In the genomic region with DNA sequence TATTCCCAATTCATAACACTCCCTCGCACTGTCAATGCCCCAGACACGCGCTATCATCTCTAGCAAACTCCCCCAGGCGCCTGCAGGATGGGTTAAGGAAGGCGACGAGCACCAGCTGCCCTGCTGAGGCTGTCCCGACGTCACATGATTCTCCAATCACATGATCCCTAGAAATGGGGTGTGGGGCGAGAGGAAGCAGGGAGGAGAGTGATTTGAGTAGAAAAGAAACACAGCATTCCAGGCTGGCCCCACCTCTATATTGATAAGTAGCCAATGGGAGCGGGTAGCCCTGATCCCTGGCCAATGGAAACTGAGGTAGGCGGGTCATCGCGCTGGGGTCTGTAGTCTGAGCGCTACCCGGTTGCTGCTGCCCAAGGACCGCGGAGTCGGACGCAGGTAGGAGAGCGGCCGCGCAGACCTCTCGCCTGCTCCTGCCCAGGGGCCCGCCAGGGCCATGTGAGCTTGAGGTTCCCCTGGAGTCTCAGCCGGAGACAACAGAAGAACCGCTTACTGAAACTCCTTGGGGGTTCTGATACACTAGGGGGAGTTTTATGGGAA, we compare ENCODE assay signal across 1 cellular context.
TF ChIP-seq lines count a peak whose summit lies in the region.

GRN (plus strand) TSS at position 364 of the 558 bp plus-strand sequence. CDS start 3,863 bp downstream, outside the sequence.

TF ChIP-seq in HepG2, 621 proteins besides CTCF, POLR2A, EP300 and RAD21 (continued from another document and continues in another):
- TF ChIP-seq, protein P1, sequence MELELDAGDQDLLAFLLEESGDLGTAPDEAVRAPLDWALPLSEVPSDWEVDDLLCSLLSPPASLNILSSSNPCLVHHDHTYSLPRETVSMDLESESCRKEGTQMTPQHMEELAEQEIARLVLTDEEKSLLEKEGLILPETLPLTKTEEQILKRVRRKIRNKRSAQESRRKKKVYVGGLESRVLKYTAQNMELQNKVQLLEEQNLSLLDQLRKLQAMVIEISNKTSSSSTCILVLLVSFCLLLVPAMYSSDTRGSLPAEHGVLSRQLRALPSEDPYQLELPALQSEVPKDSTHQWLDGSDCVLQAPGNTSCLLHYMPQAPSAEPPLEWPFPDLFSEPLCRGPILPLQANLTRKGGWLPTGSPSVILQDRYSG (CRISPR knock-in tag; IDR thresholded peaks at IDR 0.05) = peak; percentile 87
- TF ChIP-seq ZNF10 (CRISPR knock-in tag; IDR thresholded peaks at IDR 0.05; ENCODE audit: borderline replicate concordance, low read depth) (no peak), IRF9 (CRISPR knock-in tag; IDR thresholded peaks at IDR 0.05; ENCODE audit: borderline replicate concordance) (peak; percentile 45; the same call in 1 of the 2 replicates), CCDC6 (CRISPR knock-in tag; IDR thresholded peaks at IDR 0.05) (0 out of 2 replicates have a peak, but pooled peaks have one; percentile 73), ZBTB21 (CRISPR knock-in tag; IDR thresholded peaks at IDR 0.05) (0 out of 2 replicates have a peak, but pooled peaks have one; percentile 14), ZNF503 (CRISPR knock-in tag; IDR thresholded peaks at IDR 0.05) (no peak), HCFC1 (IDR thresholded peaks at IDR 0.05; ENCODE audit: low read depth, low read length) (peak; percentile 56; the same call in 1 of the 2 replicates), ZNF264 (CRISPR knock-in tag; IDR thresholded peaks at IDR 0.05) (peak; percentile 77), ATF7-NPFF (CRISPR knock-in tag; IDR thresholded peaks at IDR 0.05; ENCODE audit: low read depth) (peak; percentile 27; the same call in 1 of the 2 replicates), ZNF766 (CRISPR knock-in tag; IDR thresholded peaks at IDR 0.05; ENCODE audit: borderline replicate concordance) (no peak; the same call in 1 of the 2 replicates), TCF7L2 (IDR thresholded peaks at IDR 0.05; ENCODE audit: low read depth, low read length) (no peak), BCL6 (CRISPR knock-in tag; IDR thresholded peaks at IDR 0.05) (peak; percentile 50), NFKBIZ (CRISPR knock-in tag; IDR thresholded peaks at IDR 0.05) (no peak; the same call in 1 of the 2 replicates), KDM3A (CRISPR knock-in tag; IDR thresholded peaks at IDR 0.05; ENCODE audit: low read depth) (peak; percentile 74; the same call in 1 of the 2 replicates), SKI (IDR thresholded peaks at IDR 0.05; ENCODE audit: partially characterized antibody) (peak; percentile 49), GTF2F1 (IDR thresholded peaks at IDR 0.05; ENCODE audit: low read length) (0 out of 2 replicates have a peak, but pooled peaks have one; percentile 47), ZNF414 (CRISPR knock-in tag; IDR thresholded peaks at IDR 0.05) (0 out of 2 replicates have a peak, but pooled peaks have one; percentile 8), ELF3 (CRISPR knock-in tag; IDR thresholded peaks at IDR 0.05) (peak; percentile 84), ZNF709 (CRISPR knock-in tag; IDR thresholded peaks at IDR 0.05) (no peak), ZNF678 (CRISPR knock-in tag; IDR thresholded peaks at IDR 0.05) (no peak), ZNF569 (CRISPR knock-in tag; IDR thresholded peaks at IDR 0.05; ENCODE audit: borderline replicate concordance) (no peak), ZNF431 (CRISPR knock-in tag; IDR thresholded peaks at IDR 0.05; ENCODE audit: borderline replicate concordance, low read depth) (peak; percentile 66), BRD4 (CRISPR knock-in tag; IDR thresholded peaks at IDR 0.05) (no peak), ZNF136 (CRISPR knock-in tag; IDR thresholded peaks at IDR 0.05; ENCODE audit: low read depth) (0 out of 2 replicates have a peak, but pooled peaks have one; percentile 81), MIER3 (CRISPR knock-in tag; IDR thresholded peaks at IDR 0.05; ENCODE audit: borderline replicate concordance) (peak; percentile 80; the same call in 1 of the 2 replicates), ETV5 (CRISPR knock-in tag; IDR thresholded peaks at IDR 0.05; ENCODE audit: borderline replicate concordance) (peak; percentile 69), SYNCRIP (IDR thresholded peaks at IDR 0.05; ENCODE audit: insufficient read depth, low read depth, low read length) (no peak), KAT8 (CRISPR knock-in tag; IDR thresholded peaks at IDR 0.05) (peak; percentile 100), ZNF614 (CRISPR knock-in tag; IDR thresholded peaks at IDR 0.05; ENCODE audit: borderline replicate concordance) (peak; percentile 95; the same call in 1 of the 2 replicates)
- TF ChIP-seq, protein P2, sequence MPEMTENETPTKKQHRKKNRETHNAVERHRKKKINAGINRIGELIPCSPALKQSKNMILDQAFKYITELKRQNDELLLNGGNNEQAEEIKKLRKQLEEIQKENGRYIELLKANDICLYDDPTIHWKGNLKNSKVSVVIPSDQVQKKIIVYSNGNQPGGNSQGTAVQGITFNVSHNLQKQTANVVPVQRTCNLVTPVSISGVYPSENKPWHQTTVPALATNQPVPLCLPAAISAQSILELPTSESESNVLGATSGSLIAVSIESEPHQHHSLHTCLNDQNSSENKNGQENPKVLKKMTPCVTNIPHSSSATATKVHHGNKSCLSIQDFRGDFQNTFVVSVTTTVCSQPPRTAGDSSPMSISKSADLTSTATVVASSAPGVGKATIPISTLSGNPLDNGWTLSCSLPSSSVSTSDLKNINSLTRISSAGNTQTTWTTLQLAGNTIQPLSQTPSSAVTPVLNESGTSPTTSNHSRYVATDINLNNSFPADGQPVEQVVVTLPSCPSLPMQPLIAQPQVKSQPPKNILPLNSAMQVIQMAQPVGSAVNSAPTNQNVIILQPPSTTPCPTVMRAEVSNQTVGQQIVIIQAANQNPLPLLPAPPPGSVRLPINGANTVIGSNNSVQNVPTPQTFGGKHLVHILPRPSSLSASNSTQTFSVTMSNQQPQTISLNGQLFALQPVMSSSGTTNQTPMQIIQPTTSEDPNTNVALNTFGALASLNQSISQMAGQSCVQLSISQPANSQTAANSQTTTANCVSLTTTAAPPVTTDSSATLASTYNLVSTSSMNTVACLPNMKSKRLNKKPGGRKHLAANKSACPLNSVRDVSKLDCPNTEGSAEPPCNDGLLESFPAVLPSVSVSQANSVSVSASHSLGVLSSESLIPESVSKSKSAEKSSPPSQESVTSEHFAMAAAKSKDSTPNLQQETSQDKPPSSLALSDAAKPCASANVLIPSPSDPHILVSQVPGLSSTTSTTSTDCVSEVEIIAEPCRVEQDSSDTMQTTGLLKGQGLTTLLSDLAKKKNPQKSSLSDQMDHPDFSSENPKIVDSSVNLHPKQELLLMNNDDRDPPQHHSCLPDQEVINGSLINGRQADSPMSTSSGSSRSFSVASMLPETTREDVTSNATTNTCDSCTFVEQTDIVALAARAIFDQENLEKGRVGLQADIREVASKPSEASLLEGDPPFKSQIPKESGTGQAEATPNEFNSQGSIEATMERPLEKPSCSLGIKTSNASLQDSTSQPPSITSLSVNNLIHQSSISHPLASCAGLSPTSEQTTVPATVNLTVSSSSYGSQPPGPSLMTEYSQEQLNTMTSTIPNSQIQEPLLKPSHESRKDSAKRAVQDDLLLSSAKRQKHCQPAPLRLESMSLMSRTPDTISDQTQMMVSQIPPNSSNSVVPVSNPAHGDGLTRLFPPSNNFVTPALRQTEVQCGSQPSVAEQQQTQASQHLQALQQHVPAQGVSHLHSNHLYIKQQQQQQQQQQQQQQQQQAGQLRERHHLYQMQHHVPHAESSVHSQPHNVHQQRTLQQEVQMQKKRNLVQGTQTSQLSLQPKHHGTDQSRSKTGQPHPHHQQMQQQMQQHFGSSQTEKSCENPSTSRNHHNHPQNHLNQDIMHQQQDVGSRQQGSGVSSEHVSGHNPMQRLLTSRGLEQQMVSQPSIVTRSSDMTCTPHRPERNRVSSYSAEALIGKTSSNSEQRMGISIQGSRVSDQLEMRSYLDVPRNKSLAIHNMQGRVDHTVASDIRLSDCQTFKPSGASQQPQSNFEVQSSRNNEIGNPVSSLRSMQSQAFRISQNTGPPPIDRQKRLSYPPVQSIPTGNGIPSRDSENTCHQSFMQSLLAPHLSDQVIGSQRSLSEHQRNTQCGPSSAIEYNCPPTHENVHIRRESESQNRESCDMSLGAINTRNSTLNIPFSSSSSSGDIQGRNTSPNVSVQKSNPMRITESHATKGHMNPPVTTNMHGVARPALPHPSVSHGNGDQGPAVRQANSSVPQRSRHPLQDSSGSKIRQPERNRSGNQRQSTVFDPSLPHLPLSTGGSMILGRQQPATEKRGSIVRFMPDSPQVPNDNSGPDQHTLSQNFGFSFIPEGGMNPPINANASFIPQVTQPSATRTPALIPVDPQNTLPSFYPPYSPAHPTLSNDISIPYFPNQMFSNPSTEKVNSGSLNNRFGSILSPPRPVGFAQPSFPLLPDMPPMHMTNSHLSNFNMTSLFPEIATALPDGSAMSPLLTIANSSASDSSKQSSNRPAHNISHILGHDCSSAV (CRISPR knock-in tag; IDR thresholded peaks at IDR 0.05; ENCODE audit: borderline replicate concordance) = no peak
- TF ChIP-seq, protein P3, sequence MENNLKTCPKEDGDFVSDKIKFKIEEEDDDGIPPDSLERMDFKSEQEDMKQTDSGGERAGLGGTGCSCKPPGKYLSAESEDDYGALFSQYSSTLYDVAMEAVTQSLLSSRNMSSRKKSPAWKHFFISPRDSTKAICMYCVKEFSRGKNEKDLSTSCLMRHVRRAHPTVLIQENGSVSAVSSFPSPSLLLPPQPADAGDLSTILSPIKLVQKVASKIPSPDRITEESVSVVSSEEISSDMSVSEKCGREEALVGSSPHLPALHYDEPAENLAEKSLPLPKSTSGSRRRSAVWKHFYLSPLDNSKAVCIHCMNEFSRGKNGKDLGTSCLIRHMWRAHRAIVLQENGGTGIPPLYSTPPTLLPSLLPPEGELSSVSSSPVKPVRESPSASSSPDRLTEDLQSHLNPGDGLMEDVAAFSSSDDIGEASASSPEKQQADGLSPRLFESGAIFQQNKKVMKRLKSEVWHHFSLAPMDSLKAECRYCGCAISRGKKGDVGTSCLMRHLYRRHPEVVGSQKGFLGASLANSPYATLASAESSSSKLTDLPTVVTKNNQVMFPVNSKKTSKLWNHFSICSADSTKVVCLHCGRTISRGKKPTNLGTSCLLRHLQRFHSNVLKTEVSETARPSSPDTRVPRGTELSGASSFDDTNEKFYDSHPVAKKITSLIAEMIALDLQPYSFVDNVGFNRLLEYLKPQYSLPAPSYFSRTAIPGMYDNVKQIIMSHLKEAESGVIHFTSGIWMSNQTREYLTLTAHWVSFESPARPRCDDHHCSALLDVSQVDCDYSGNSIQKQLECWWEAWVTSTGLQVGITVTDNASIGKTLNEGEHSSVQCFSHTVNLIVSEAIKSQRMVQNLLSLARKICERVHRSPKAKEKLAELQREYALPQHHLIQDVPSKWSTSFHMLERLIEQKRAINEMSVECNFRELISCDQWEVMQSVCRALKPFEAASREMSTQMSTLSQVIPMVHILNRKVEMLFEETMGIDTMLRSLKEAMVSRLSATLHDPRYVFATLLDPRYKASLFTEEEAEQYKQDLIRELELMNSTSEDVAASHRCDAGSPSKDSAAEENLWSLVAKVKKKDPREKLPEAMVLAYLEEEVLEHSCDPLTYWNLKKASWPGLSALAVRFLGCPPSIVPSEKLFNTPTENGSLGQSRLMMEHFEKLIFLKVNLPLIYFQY (CRISPR knock-in tag; IDR thresholded peaks at IDR 0.05; ENCODE audit: borderline replicate concordance) = peak; percentile 12; the same call in 1 of the 2 replicates
- TF ChIP-seq, protein P4, sequence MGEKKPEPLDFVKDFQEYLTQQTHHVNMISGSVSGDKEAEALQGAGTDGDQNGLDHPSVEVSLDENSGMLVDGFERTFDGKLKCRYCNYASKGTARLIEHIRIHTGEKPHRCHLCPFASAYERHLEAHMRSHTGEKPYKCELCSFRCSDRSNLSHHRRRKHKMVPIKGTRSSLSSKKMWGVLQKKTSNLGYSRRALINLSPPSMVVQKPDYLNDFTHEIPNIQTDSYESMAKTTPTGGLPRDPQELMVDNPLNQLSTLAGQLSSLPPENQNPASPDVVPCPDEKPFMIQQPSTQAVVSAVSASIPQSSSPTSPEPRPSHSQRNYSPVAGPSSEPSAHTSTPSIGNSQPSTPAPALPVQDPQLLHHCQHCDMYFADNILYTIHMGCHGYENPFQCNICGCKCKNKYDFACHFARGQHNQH (CRISPR knock-in tag; IDR thresholded peaks at IDR 0.05) = peak; percentile 92
- TF ChIP-seq, protein P5, sequence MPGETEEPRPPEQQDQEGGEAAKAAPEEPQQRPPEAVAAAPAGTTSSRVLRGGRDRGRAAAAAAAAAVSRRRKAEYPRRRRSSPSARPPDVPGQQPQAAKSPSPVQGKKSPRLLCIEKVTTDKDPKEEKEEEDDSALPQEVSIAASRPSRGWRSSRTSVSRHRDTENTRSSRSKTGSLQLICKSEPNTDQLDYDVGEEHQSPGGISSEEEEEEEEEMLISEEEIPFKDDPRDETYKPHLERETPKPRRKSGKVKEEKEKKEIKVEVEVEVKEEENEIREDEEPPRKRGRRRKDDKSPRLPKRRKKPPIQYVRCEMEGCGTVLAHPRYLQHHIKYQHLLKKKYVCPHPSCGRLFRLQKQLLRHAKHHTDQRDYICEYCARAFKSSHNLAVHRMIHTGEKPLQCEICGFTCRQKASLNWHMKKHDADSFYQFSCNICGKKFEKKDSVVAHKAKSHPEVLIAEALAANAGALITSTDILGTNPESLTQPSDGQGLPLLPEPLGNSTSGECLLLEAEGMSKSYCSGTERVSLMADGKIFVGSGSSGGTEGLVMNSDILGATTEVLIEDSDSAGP (CRISPR knock-in tag; IDR thresholded peaks at IDR 0.05; ENCODE audit: borderline replicate concordance) = peak; percentile 64; the same call in 1 of the 2 replicates
